8 cellular contexts compared by ENCODE assay signal in the genomic region with DNA sequence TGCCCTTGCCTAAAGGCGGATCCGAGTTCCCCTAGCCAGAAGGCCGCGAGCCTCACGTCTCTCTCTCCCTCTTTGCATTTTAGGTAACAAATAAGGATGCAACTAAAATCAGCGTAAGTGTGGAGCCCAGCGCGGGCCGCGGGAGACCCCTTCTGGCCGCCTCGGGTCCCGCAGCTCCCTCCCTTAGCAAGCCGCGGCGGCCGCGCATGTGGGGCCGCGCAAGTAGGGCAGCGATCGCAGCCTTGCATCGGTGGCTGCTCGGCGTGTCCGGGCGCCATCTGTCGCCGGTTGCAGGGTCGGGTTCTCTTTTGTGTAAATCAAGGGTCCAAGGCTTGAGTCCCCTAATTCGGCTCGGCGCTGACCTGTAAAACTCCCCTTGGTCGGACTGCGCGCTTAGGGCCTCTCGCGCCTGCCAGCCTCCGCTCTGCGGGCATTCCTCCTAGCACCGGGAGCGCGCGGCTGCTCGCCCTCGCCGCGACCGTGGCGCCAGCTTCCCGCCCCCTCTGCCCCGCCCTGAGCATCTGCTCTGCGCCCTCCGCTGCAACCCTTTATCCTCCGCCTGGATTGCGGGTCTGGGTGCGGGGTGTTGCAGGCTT. TPM values are rescaled to one million over a fixed set of nuclear protein-coding genes. Genes with fewer than 3 reads are reported as not detected.
DNase-seq lines count a peak whose midpoint lies in the region; ATAC-seq and TF ChIP-seq lines count a peak whose summit lies in the region.

No MANE protein-coding gene starts in this region.

- H3K4me1 ChIP-seq in heart left ventricle = peaks cover 0 to 63% (median 26%) of the 10 kb centered on the region in 12 donors

- peaks cover 81% of the 10 kb centered on the region for H3K27me3 Mint-ChIP-seq in progenitor cell of endocrine pancreas

- ATAC-seq in HG03175 (IDR thresholded peaks at IDR 0.05; ENCODE audit: unreplicated experiment) = peak; percentile 79
- ATAC-seq in activated naive CD4-positive, alpha-beta T cell treated with anti-CD3 and anti-CD28 coated beads, Interleukin-2, amount 50 U/mL, for 72 hours = peak; percentile 79 to 87
- peak in 3 of 4 donors; percentile 64 to 86 (median 82) for ATAC-seq in heart left ventricle

- H3K4me3 Mint-ChIP-seq in progenitor cell of endocrine pancreas (ENCODE audit: low read depth) = peak overlapping the region; percentile 60

- H3K9me3 Mint-ChIP-seq in activated naive CD4-positive, alpha-beta T cell treated with anti-CD3 and anti-CD28 coated beads, Interleukin-2, amount 50 U/mL, for 72 hours = no peaks in the 10 kb centered on the region
- no peaks in the 10 kb centered on the region for H3K9me3 Mint-ChIP-seq in progenitor cell of endocrine pancreas (ENCODE audit: low read depth)

- no peaks in the 10 kb centered on the region for H3K9me3 ChIP-seq in heart left ventricle

- intact Hi-C loops in heart left ventricle (cut with DNase I) = loop anchor here in 1 of 10 donors (10.0 kb wide), 1 partner anchor 234 kb away; no protein-coding TSS in a partner anchor

- peak; percentile 67 for DNase-seq in RPMI7951 (ENCODE audit: low read depth)
- peak in 1 of 2 donors; percentile 84 for DNase-seq in activated naive CD4-positive, alpha-beta T cell treated with anti-CD3 and anti-CD28 coated beads, Interleukin-2, amount 50 U/mL, for 72 hours (ENCODE audit: low spot score in 2 of 2)
- peak; percentile 23 to 79 (median 51) for DNase-seq in heart left ventricle
- DNase-seq in progenitor cell of endocrine pancreas (ENCODE audit: low spot score, unreplicated experiment) = peak; percentile 72
- DNase-seq in ureter (ENCODE audit: low spot score) = peak; percentile 68
- DNase-seq in AML-193 (lab: John Stamatoyannopoulos, UW) = no peak

- TF ChIP-seq CTCF in GM12873 (IDR thresholded peaks at IDR 0.05; ENCODE audit: insufficient read depth, low read depth, low read length, missing control alignments) (peak; percentile 77), heart left ventricle (IDR thresholded peaks at IDR 0.05) (peak; percentile 56 to 91 (median 70)), progenitor cell of endocrine pancreas (IDR thresholded peaks at IDR 0.05; ENCODE audit: unreplicated experiment) (peak; percentile 90)

- 0 to 2% (median 1%) methylated on average over 41 to 57 of the region's 57 CpGs for WGBS in heart left ventricle, 4 donors

- peak overlapping the region in 10 of 12 donors; percentile 16 to 43 (median 32) for H3K4me3 ChIP-seq in heart left ventricle

- H3K36me3 Mint-ChIP-seq in activated naive CD4-positive, alpha-beta T cell treated with anti-CD3 and anti-CD28 coated beads, Interleukin-2, amount 50 U/mL, for 72 hours = peaks cover 16 to 18% of the 10 kb centered on the region in 2 donors
- H3K36me3 Mint-ChIP-seq in progenitor cell of endocrine pancreas (ENCODE audit: insufficient read depth) = no peaks in the 10 kb centered on the region

- no peaks in the 10 kb centered on the region for H3K36me3 ChIP-seq in heart left ventricle

- H3K27me3 ChIP-seq in heart left ventricle = peaks cover 71 to 98% (median 85%) of the 10 kb centered on the region in 9 donors

- H3K27ac Mint-ChIP-seq in activated naive CD4-positive, alpha-beta T cell treated with anti-CD3 and anti-CD28 coated beads, Interleukin-2, amount 50 U/mL, for 72 hours = no peak overlapping the region
- H3K27ac Mint-ChIP-seq in progenitor cell of endocrine pancreas = no peak overlapping the region

- no peak for TF ChIP-seq POLR2A in heart left ventricle (IDR thresholded peaks at IDR 0.05)

- peaks cover 14% of the 10 kb centered on the region for H3K4me1 Mint-ChIP-seq in progenitor cell of endocrine pancreas (ENCODE audit: low read depth)

- H3K27ac ChIP-seq in heart left ventricle = no peak overlapping the region

RNA-seq across cellular contexts. Expression of a gene that starts 2.7 kb away (rescaled TPM):
- not detected in 2 replicates for total RNA-seq in RPMI7951 (2014; rRNA removed; shearing (Covaris generic))
- total RNA-seq in activated naive CD4-positive, alpha-beta T cell treated with anti-CD3 and anti-CD28 coated beads, Interleukin-2, amount 50 U/mL, for 72 hours = under 1 TPM in 1 of 2 donors, not detected in 1; 0.27 TPM
- not detected for total RNA-seq in heart left ventricle
- polyA plus RNA-seq in heart left ventricle = not detected
- not detected in 2 replicates for total RNA-seq in progenitor cell of endocrine pancreas
- not detected for total RNA-seq in ureter

Comparison
In these comparisons a context has a peak if more than half of its experiments do, and no peak if none do; other contexts are left out.
1. DNase-seq: peak in RPMI7951 (single experiment), heart left ventricle (5 of 5), progenitor cell of endocrine pancreas (single experiment) and ureter (single experiment); none in AML-193 (0 of 2).
2. Peak in every context shown above with its lines, with median percentiles within 50 percentile points of each other: CTCF ChIP-seq and ATAC-seq.